In the genomic region with DNA sequence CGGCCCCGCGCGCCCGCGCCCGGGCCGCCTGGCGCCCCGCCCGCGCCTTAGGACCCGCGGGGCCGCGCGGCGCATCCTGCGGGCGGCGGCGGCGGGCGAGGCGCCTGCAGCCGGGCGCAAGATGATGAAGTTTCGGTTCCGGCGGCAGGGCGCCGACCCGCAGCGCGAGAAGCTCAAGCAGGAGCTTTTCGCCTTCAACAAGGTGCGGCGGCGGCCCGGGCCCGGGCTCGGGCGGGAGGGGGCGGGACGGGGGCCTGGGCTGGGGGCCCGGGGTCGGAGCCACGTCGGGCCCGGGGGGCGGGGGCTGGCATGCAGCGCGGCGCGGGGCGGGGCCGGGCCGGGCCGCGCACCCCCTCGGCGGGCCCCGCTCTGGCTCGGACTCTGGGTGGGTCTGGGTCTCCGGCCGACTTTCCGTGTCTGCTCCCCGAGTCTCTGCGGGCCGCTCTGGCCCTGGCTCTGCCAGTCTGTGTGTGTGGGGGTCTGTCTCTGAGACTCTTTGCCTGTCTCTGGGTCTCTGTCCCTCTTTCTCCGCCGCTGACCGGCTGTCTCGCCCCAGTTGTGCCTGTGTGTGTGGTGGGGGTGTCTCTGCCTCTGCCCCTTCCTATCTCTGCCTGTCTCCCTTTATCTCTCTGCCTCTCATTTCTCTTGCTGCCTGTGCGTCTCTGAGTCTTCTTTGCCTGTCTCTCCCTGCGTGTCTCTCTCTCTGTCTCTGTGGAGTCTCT, we compare ENCODE assay signal across 1 cellular context.
TF ChIP-seq lines count a peak whose summit lies in the region.

A gene (plus strand): TSS at position 74 of the 722 bp plus-strand sequence. CDS start 48 bp downstream, at position 122.

TF ChIP-seq in GM23338, 12 proteins besides CTCF, POLR2A, EP300 and RAD21 (continued from another document):
- TF ChIP-seq, protein P1, sequence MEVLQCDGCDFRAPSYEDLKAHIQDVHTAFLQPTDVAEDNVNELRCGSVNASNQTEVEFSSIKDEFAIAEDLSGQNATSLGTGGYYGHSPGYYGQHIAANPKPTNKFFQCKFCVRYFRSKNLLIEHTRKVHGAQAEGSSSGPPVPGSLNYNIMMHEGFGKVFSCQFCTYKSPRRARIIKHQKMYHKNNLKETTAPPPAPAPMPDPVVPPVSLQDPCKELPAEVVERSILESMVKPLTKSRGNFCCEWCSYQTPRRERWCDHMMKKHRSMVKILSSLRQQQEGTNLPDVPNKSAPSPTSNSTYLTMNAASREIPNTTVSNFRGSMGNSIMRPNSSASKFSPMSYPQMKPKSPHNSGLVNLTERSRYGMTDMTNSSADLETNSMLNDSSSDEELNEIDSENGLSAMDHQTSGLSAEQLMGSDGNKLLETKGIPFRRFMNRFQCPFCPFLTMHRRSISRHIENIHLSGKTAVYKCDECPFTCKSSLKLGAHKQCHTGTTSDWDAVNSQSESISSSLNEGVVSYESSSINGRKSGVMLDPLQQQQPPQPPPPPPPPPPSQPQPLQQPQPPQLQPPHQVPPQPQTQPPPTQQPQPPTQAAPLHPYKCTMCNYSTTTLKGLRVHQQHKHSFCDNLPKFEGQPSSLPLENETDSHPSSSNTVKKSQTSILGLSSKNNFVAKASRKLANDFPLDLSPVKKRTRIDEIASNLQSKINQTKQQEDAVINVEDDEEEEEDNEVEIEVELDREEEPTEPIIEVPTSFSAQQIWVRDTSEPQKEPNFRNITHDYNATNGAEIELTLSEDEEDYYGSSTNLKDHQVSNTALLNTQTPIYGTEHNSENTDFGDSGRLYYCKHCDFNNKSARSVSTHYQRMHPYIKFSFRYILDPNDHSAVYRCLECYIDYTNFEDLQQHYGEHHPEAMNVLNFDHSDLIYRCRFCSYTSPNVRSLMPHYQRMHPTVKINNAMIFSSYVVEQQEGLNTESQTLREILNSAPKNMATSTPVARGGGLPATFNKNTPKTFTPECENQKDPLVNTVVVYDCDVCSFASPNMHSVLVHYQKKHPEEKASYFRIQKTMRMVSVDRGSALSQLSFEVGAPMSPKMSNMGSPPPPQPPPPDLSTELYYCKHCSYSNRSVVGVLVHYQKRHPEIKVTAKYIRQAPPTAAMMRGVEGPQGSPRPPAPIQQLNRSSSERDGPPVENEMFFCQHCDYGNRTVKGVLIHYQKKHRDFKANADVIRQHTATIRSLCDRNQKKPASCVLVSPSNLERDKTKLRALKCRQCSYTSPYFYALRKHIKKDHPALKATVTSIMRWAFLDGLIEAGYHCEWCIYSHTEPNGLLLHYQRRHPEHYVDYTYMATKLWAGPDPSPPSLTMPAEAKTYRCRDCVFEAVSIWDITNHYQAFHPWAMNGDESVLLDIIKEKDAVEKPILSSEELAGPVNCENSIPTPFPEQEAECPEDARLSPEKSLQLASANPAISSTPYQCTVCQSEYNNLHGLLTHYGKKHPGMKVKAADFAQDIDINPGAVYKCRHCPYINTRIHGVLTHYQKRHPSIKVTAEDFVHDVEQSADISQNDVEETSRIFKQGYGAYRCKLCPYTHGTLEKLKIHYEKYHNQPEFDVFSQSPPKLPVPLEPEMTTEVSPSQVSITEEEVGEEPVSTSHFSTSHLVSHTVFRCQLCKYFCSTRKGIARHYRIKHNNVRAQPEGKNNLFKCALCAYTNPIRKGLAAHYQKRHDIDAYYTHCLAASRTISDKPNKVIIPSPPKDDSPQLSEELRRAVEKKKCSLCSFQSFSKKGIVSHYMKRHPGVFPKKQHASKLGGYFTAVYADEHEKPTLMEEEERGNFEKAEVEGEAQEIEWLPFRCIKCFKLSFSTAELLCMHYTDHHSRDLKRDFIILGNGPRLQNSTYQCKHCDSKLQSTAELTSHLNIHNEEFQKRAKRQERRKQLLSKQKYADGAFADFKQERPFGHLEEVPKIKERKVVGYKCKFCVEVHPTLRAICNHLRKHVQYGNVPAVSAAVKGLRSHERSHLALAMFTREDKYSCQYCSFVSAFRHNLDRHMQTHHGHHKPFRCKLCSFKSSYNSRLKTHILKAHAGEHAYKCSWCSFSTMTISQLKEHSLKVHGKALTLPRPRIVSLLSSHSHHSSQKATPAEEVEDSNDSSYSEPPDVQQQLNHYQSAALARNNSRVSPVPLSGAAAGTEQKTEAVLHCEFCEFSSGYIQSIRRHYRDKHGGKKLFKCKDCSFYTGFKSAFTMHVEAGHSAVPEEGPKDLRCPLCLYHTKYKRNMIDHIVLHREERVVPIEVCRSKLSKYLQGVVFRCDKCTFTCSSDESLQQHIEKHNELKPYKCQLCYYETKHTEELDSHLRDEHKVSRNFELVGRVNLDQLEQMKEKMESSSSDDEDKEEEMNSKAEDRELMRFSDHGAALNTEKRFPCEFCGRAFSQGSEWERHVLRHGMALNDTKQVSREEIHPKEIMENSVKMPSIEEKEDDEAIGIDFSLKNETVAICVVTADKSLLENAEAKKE (CRISPR knock-in tag; IDR thresholded peaks at IDR 0.05) = no peak
- TF ChIP-seq POLR2AphosphoS5 (IDR thresholded peaks at IDR 0.05; ENCODE audit: low read depth) (peak; percentile 11; the same call in 1 of the 2 replicates), NANOG (IDR thresholded peaks at IDR 0.05; ENCODE audit: borderline replicate concordance) (no peak), EZH2 (IDR thresholded peaks at IDR 0.05; ENCODE audit: low read depth, unreplicated experiment) (no peak), ZNF331 (CRISPR knock-in tag; IDR thresholded peaks at IDR 0.05; ENCODE audit: low read depth) (no peak)
- TF ChIP-seq, protein P2, sequence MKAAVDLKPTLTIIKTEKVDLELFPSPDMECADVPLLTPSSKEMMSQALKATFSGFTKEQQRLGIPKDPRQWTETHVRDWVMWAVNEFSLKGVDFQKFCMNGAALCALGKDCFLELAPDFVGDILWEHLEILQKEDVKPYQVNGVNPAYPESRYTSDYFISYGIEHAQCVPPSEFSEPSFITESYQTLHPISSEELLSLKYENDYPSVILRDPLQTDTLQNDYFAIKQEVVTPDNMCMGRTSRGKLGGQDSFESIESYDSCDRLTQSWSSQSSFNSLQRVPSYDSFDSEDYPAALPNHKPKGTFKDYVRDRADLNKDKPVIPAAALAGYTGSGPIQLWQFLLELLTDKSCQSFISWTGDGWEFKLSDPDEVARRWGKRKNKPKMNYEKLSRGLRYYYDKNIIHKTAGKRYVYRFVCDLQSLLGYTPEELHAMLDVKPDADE (IDR thresholded peaks at IDR 0.05) = no peak
